In genomic region chr9:109179801-109180523, GRCh38 we compare ENCODE assay signal across 30 cellular contexts. TPM values are rescaled to one million over a fixed set of nuclear protein-coding genes. Genes with fewer than 3 reads are reported as not detected.
DNase-seq lines count a peak whose midpoint lies in the region; ATAC-seq, FAIRE-seq and TF ChIP-seq lines count a peak whose summit lies in the region.
"Had no signal": no experiment of that assay in that cellular context is flagged by ENCODE, and none has a peak within 500 bp of the region (broad histone marks: within the 10 kb centered on the region; RNA-seq: fewer than 3 reads in every experiment).

No MANE protein-coding gene starts in this region.

- peaks cover 14% of the 10 kb centered on the region for H3K4me1 Mint-ChIP-seq in CD8-positive, alpha-beta T cell (ENCODE audit: low read depth)
- H3K4me1 Mint-ChIP-seq: immature natural killer cell had no signal

- no peak overlapping the region for H3K27ac ChIP-seq in CD8-positive, alpha-beta T cell (ENCODE audit: low read depth, low read length)
- no peak overlapping the region for H3K27ac ChIP-seq in small intestine (ENCODE audit: low read depth in 1 of 2, low read length in 1 of 2)
- H3K27ac ChIP-seq: body of pancreas, coronary artery, left lung, psoas muscle, spleen had no signal

- no peak overlapping the region for H3K4me3 ChIP-seq in CD8-positive, alpha-beta T cell (ENCODE audit: low read depth, low read length)
- no peak overlapping the region for H3K4me3 ChIP-seq in small intestine (ENCODE audit: low read depth in 1 of 2, low read length in 2 of 2)
- H3K4me3 ChIP-seq: body of pancreas, coronary artery, left lung, psoas muscle, spleen had no signal

- CTCF ChIA-PET in CD8-positive, alpha-beta T cell (lab: Charles Lee), result interaction anchor here (1.7 kb wide), 1 partner anchor 11 kb away, joined by 4 read pairs; no protein-coding TSS in a partner anchor

- no peaks in the 10 kb centered on the region for H3K36me3 Mint-ChIP-seq in CD8-positive, alpha-beta T cell
- H3K36me3 Mint-ChIP-seq: activated naive CD8-positive, alpha-beta T cell; immature natural killer cell; T-cell had no signal

- POLR2A ChIA-PET in CD8-positive, alpha-beta T cell (lab: Charles Lee), result no interaction called here

- ATAC-seq in HG02884 (IDR thresholded peaks at IDR 0.05; ENCODE audit: unreplicated experiment), result no peak
- no peak for ATAC-seq in CD8-positive, alpha-beta T cell
- ATAC-seq: activated T-cell treated with anti-CD3 and anti-CD28 coated beads, Interleukin-2, amount 50 U/mL, for 72 hours; body of pancreas; HCT116; left lung; PC-3; psoas muscle; T-cell had no signal

- FAIRE-seq in small intestine (lab: Jason Lieb, UNC), result no peak
- FAIRE-seq: G401.6, TTC549 had no signal

- intact Hi-C loops in CD8-positive, alpha-beta T cell (cut with DNase I, micrococcal nuclease), result no loop called here

- no peak overlapping the region for H3K4me3 Mint-ChIP-seq in CD8-positive, alpha-beta T cell
- H3K4me3 Mint-ChIP-seq: activated naive CD8-positive, alpha-beta T cell; activated T-cell treated with anti-CD3 and anti-CD28 coated beads, Interleukin-2, amount 50 U/mL, for 72 hours; CD4-positive, alpha-beta T cell; immature natural killer cell; nephron progenitor cell; T-cell had no signal

- no peaks in the 10 kb centered on the region for H3K27me3 Mint-ChIP-seq in CD8-positive, alpha-beta T cell (ENCODE audit: low read depth)
- H3K27me3 Mint-ChIP-seq: activated naive CD8-positive, alpha-beta T cell; CD4-positive, alpha-beta T cell; T-cell had no signal

- TF ChIP-seq CTCF in CD8-positive, alpha-beta T cell (IDR thresholded peaks at IDR 0.05), result no peak

- H3K27ac Mint-ChIP-seq in CD8-positive, alpha-beta T cell, result no peak overlapping the region
- H3K27ac Mint-ChIP-seq: activated naive CD8-positive, alpha-beta T cell; activated T-cell treated with anti-CD3 and anti-CD28 coated beads, Interleukin-2, amount 50 U/mL, for 72 hours; CD4-positive, alpha-beta T cell; immature natural killer cell; nephron progenitor cell; T-cell had no signal

- H3K4me1 ChIP-seq in CD8-positive, alpha-beta T cell (ENCODE audit: insufficient read depth, low read length), result peaks cover 16% of the 10 kb centered on the region
- H3K4me1 ChIP-seq in small intestine (ENCODE audit: control insufficient read depth in 2 of 2, insufficient read depth in 1 of 2, low read depth in 1 of 2, low read length in 1 of 2), result no peaks in the 10 kb centered on the region
- H3K4me1 ChIP-seq: body of pancreas, left lung, psoas muscle, spleen had no signal

- 66 to 82% (median 73%) methylated on average over 9 of the region's 9 CpGs for WGBS in small intestine, 3 donors

- no peaks in the 10 kb centered on the region for H3K27me3 ChIP-seq in CD8-positive, alpha-beta T cell (ENCODE audit: insufficient read depth, low read length)
- no peaks in the 10 kb centered on the region for H3K27me3 ChIP-seq in small intestine (ENCODE audit: control insufficient read depth in 2 of 2, insufficient read depth in 2 of 2, low read length in 2 of 2)
- H3K27me3 ChIP-seq: body of pancreas, left lung had no signal

- in situ Hi-C loops in G401 (cut with HindIII; ENCODE audit: low sequenced_read_pairs), result no loop called here

- peak; percentile 66 for DNase-seq in Ammon's horn (ENCODE audit: low spot score)
- DNase-seq in G401 (ENCODE audit: low spot score), result peak; percentile 91
- DNase-seq in cerebellar cortex (ENCODE audit: low spot score), result peak; percentile 87
- DNase-seq in medulla oblongata (ENCODE audit: extremely low spot score), result peak; percentile 79
- no peak for DNase-seq in iPS-NIHi11 (ENCODE audit: low spot score)
- DNase-seq in CD8-positive, alpha-beta T cell, result no peak
- DNase-seq in small intestine, result no peak
- DNase-seq: activated CD4-positive, alpha-beta T cell treated with anti-CD3 and anti-CD28 coated beads for 1 hour; activated T-cell treated with anti-CD3 and anti-CD28 coated beads, Interleukin-2, amount 50 U/mL, for 72 hours; body of pancreas; CD4-positive, alpha-beta T cell; immature natural killer cell; KG1; left lung; MV-4-11; NCI-H1694 treated with DMSO at 0.1 percent for 48 hours; nephron progenitor cell; PC-3; psoas muscle; SIG-M5; spleen; stimulated activated CD4-positive, alpha-beta T cell treated with anti-CD3 and anti-CD28 coated beads, Interleukin-4, amount 100 ng/mL, for 1 hour; stimulated activated naive CD4-positive, alpha-beta T cell; T-cell had no signal

- no peaks in the 10 kb centered on the region for H3K9me3 Mint-ChIP-seq in CD8-positive, alpha-beta T cell
- H3K9me3 Mint-ChIP-seq: activated T-cell treated with anti-CD3 and anti-CD28 coated beads, Interleukin-2, amount 50 U/mL, for 72 hours; CD4-positive, alpha-beta T cell; immature natural killer cell; nephron progenitor cell; T-cell had no signal

- no peaks in the 10 kb centered on the region for H3K36me3 ChIP-seq in CD8-positive, alpha-beta T cell (ENCODE audit: insufficient read depth, low read length)
- no peaks in the 10 kb centered on the region for H3K36me3 ChIP-seq in small intestine (ENCODE audit: control insufficient read depth in 2 of 2, insufficient read depth in 2 of 2, low read length in 2 of 2)
- H3K36me3 ChIP-seq: left lung, spleen had no signal

- no peaks in the 10 kb centered on the region for H3K9me3 ChIP-seq in CD8-positive, alpha-beta T cell (ENCODE audit: low read length)
- H3K9me3 ChIP-seq in small intestine (ENCODE audit: control insufficient read depth, low read depth), result no peaks in the 10 kb centered on the region
- H3K9me3 ChIP-seq: body of pancreas, left lung, psoas muscle, spleen had no signal

RNA-seq across cellular contexts. Expression of gene FRRS1L, which starts 12.9 kb away (rescaled TPM):
- total RNA-seq in G401 (2014; rRNA removed; shearing (Covaris generic)), result not detected in 2 replicates
- not detected for total RNA-seq in CD8-positive, alpha-beta T cell
- polyA plus RNA-seq in small intestine, result under 1 TPM in 2 of 3 donors, not detected in 1; under 0.01 to 0.85 TPM
- total RNA-seq: activated T-cell treated with anti-CD3 and anti-CD28 coated beads, Interleukin-2, amount 50 U/mL, for 72 hours; CD4-positive, alpha-beta T cell; PC-3; spleen had no signal
- polyA plus RNA-seq: immature natural killer cell had no signal

Comparison
In these comparisons a context has a peak if more than half of its experiments do, and no peak if none do; other contexts are left out.
1. DNase-seq: peak in Ammon's horn (single experiment), G401 (single experiment), cerebellar cortex (single experiment) and medulla oblongata (single experiment); none in iPS-NIHi11 (single experiment), CD8-positive, alpha-beta T cell (0 of 7) and small intestine (single experiment).